ENCODE assay signal across 8 cellular contexts in the genomic region with DNA sequence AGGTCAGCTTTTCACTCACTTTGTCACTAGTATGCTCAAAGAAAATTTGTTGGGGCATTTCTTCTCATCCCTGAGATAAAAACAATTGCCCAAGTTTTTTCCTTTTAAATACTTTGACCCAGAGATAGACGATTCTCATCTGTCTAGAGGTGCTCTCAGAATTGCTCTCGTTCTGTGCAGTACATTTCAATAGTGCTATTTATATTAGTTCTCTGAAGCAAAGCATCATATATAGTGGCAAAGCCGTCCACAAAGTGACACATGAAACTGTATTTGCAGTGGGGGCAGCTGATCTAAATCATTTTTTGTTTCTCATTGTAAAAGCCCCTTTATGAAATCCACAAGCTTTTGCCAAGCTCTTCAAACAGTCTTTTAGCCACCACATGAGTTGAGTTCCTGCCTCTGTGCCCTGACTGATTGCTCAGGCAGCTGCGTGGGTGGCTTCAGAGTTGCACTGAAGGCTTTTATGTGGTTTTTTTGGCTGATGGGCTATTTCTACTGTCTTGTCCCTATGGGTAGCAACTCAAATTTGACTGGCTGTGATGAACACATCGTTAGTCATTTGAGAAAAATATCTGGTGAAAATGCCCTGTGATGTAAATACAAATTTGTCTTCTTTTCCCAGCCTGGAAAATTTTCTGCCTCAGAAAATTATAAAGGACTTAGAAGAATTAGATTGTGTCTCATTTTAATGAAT.
DNase-seq lines count a peak whose midpoint lies in the region; ATAC-seq, FAIRE-seq and TF ChIP-seq lines count a peak whose summit lies in the region.

No MANE protein-coding gene starts in this region.

- DNase-seq in AG09309 (ENCODE audit: low read depth) (peak; percentile 74), HK-2 (ENCODE audit: unreplicated experiment) (peak; percentile 11), activated T-cell treated with anti-CD3 and anti-CD28 coated beads for 4 hours (peak; percentile 59), myocyte (ENCODE audit: low read depth) (peak; percentile 95), HT-29 (ENCODE audit: low spot score) (no peak), D721Med (ENCODE audit: insufficient read length, low spot score) (no peak), hepatic stellate cell (ENCODE audit: low spot score) (no peak)

- ATAC-seq in GM21360 (IDR thresholded peaks at IDR 0.05; ENCODE audit: unreplicated experiment) = peak; percentile 98

- no peak for TF ChIP-seq CTCF in AG09309 (IDR thresholded peaks at IDR 0.05; ENCODE audit: control insufficient read depth, insufficient read depth, low read depth, low read length, missing control alignments)
- no peak for TF ChIP-seq CTCF in D721Med (IDR thresholded peaks at IDR 0.05; ENCODE audit: insufficient read depth, missing control alignments)

- no peak overlapping the region for H3K4me3 ChIP-seq in AG09309 (ENCODE audit: control insufficient read depth, low read depth, low read length)

- no peak for FAIRE-seq in D721Med (lab: Jason Lieb, UNC)

Comparison
In these comparisons a context has a peak if more than half of its experiments do, and no peak if none do; other contexts are left out.
1. DNase-seq: peak in AG09309 (single experiment), HK-2 (single experiment), activated T-cell treated with anti-CD3 and anti-CD28 coated beads for 4 hours (single experiment) and myocyte (single experiment); none in HT-29 (single experiment), D721Med (single experiment) and hepatic stellate cell (single experiment).